9 cellular contexts compared by ENCODE assay signal in genomic region chr13:94435604-94436226, GRCh38. TPM values are rescaled to one million over a fixed set of nuclear protein-coding genes. Genes with fewer than 3 reads are reported as not detected.
A peak's percentile ranks its signal among the peaks of the same experiment; 100 is the strongest.
DNase-seq lines count a peak whose midpoint lies in the region; ATAC-seq and TF ChIP-seq lines count a peak whose summit lies in the region.
"Had no signal": no experiment of that assay in that cellular context is flagged by ENCODE, and none has a peak within 500 bp of the region (broad histone marks: within the 10 kb centered on the region; RNA-seq: fewer than 3 reads in every experiment).

No MANE protein-coding gene starts in this region.

- H2AFZ ChIP-seq in IMR-90 (replicated peaks; ENCODE audit: low read length, poor library complexity) (no peak overlapping the region), OCI-LY1 (ENCODE audit: low read length) (no peak overlapping the region)

- H4K8ac ChIP-seq in IMR-90 (ENCODE audit: low read depth in 2 of 2, low read length in 2 of 2) = no peak overlapping the region

- no peak overlapping the region for H4K5ac ChIP-seq in IMR-90 (ENCODE audit: low read depth, low read length)

- H4K91ac ChIP-seq in IMR-90 (ENCODE audit: insufficient read depth, low read depth, low read length) = no peak overlapping the region

- no peaks in the 10 kb centered on the region for H3K9me2 ChIP-seq in OCI-LY1 (ENCODE audit: low read depth, low read length)

- no peak overlapping the region for H2BK15ac ChIP-seq in IMR-90 (ENCODE audit: low read depth, low read length)

- POLR2A ChIA-PET in CD8-positive, alpha-beta T cell (lab: Charles Lee) = interaction anchor here (0.6 to 1.0 kb wide), 3 partner anchors 166 to 185 kb away, joined by 3 to 6 read pairs (median 4); partner anchors contain the start of gene GPR180
- POLR2A ChIA-PET in IMR-90 (lab: Charles Lee; ENCODE audit: unreplicated experiment) = interaction anchor here (0.6 kb wide), 1 partner anchor 182 kb away, joined by 3 read pairs; no protein-coding TSS in a partner anchor

- H3K36me3 ChIP-seq in CD8-positive, alpha-beta T cell (ENCODE audit: insufficient read depth, low read length) = no peaks in the 10 kb centered on the region
- H3K36me3 ChIP-seq in IMR-90 (ENCODE audit: control insufficient read depth, insufficient read depth, low read length) (no peaks in the 10 kb centered on the region), OCI-LY1 (ENCODE audit: insufficient read depth, low read length) (no peaks in the 10 kb centered on the region), lung (ENCODE audit: control insufficient read depth in 2 of 2, insufficient read depth in 2 of 2, low read length in 2 of 2) (no peaks in the 10 kb centered on the region)
- H3K36me3 ChIP-seq: SJCRH30 had no signal

- no peaks in the 10 kb centered on the region for H3K27me3 ChIP-seq in CD8-positive, alpha-beta T cell (ENCODE audit: insufficient read depth, low read length)
- H3K27me3 ChIP-seq in IMR-90 (ENCODE audit: control insufficient read depth, insufficient read depth, low read length) (peaks cover 6% of the 10 kb centered on the region), OCI-LY1 (ENCODE audit: insufficient read depth, low read length) (no peaks in the 10 kb centered on the region), lung (ENCODE audit: control insufficient read depth, insufficient read depth) (no peaks in the 10 kb centered on the region)
- H3K27me3 ChIP-seq: SJCRH30 had no signal

- H3K18ac ChIP-seq in IMR-90 (ENCODE audit: low read depth, low read length) = no peak overlapping the region

- H3K79me1 ChIP-seq in IMR-90 (ENCODE audit: low read depth in 1 of 2, low read length in 2 of 2) = no peaks in the 10 kb centered on the region

- H2AK9ac ChIP-seq in IMR-90 (replicated peaks; ENCODE audit: low read depth, low read length, poor library complexity) = no peak overlapping the region

- H3K9me1 ChIP-seq in IMR-90 (ENCODE audit: insufficient read depth, low read length) = no peaks in the 10 kb centered on the region

- H3K27ac Mint-ChIP-seq in CD8-positive, alpha-beta T cell = no peak overlapping the region
- H3K27ac Mint-ChIP-seq in chondrocyte (ENCODE audit: unreplicated experiment) = no peak overlapping the region

- H3K79me2 ChIP-seq in OCI-LY1 (ENCODE audit: insufficient read depth, low read length) = no peaks in the 10 kb centered on the region

- H4K20me1 ChIP-seq in IMR-90 (ENCODE audit: insufficient read depth, low read length) = no peaks in the 10 kb centered on the region
- no peaks in the 10 kb centered on the region for H4K20me1 ChIP-seq in OCI-LY1 (ENCODE audit: insufficient read depth, low read length)

- dilution Hi-C loops in IMR-90 (cut with HindIII; ENCODE audit: low sequenced_read_pairs, unreplicated experiment) = no loop called here

- H3K56ac ChIP-seq in IMR-90 (ENCODE audit: extremely low read depth, insufficient read depth, low read length) = no peak overlapping the region

- H3K9me3 Mint-ChIP-seq in CD8-positive, alpha-beta T cell = no peaks in the 10 kb centered on the region
- no peaks in the 10 kb centered on the region for H3K9me3 Mint-ChIP-seq in chondrocyte (ENCODE audit: low read depth)

- WGBS in IMR-90 (ENCODE audit: extremely low coverage in 2 of 2, insufficient read length in 1 of 2), 2 experiments = no CpG with 5 or more reads among the region's 4 CpGs
- 46 to 47% methylated on average over 4 of the region's 4 CpGs for WGBS in lung, 2 donors

- no peak overlapping the region for H3K4ac ChIP-seq in IMR-90 (ENCODE audit: low read depth, low read length)

- H3K23ac ChIP-seq in IMR-90 (ENCODE audit: low read depth, low read length) = no peak overlapping the region

- H3K9me3 ChIP-seq in CD8-positive, alpha-beta T cell (ENCODE audit: low read length) = no peaks in the 10 kb centered on the region
- H3K9me3 ChIP-seq in IMR-90 (ENCODE audit: control insufficient read depth, insufficient read depth, low read length) (no peaks in the 10 kb centered on the region; the same call in 1 of the 2 replicates), OCI-LY1 (ENCODE audit: low read length) (no peaks in the 10 kb centered on the region), lung (ENCODE audit: control insufficient read depth in 2 of 2, insufficient read depth in 1 of 2, low read length in 1 of 2) (no peaks in the 10 kb centered on the region)
- H3K9me3 ChIP-seq: SJCRH30 had no signal

- BruUV-seq in IMR-90 (replicated peaks; lab: Mats Ljungman, UMichigan) = no TSS peak

- TF ChIP-seq CTCF in CD8-positive, alpha-beta T cell (IDR thresholded peaks at IDR 0.05) = peak; percentile 82
- peak; percentile 63 for TF ChIP-seq CTCF in IMR-90 (conservative IDR thresholded peaks at IDR 0.05; ENCODE audit: low read depth, low read length)
- peak; percentile 83 for TF ChIP-seq CTCF in OCI-LY1 (IDR thresholded peaks at IDR 0.05; ENCODE audit: low read length)
- peak; percentile 91 for TF ChIP-seq CTCF in chondrocyte (IDR thresholded peaks at IDR 0.05)
- TF ChIP-seq CTCF in lung (IDR thresholded peaks at IDR 0.05; ENCODE audit: control extremely low read depth, extremely low read depth) = peak; percentile 25

- peak; percentile 65 for TF ChIP-seq RAD21 in IMR-90 (IDR thresholded peaks at IDR 0.05; ENCODE audit: low read length)

- H3F3A ChIP-seq in OCI-LY1 (ENCODE audit: insufficient read depth, low read length) = no peaks in the 10 kb centered on the region

- no peak overlapping the region for H2BK120ac ChIP-seq in IMR-90 (ENCODE audit: low read depth, low read length)

- DNase-seq in CD8-positive, alpha-beta T cell = no peak
- peak; percentile 58 for DNase-seq in IMR-90
- DNase-seq in chondrocyte (ENCODE audit: low spot score) = no peak
- DNase-seq in lung (ENCODE audit: low spot score) = no peak
- no peak for DNase-seq in HK-2 (ENCODE audit: unreplicated experiment)

- H3K36me3 Mint-ChIP-seq in CD8-positive, alpha-beta T cell = no peaks in the 10 kb centered on the region
- no peaks in the 10 kb centered on the region for H3K36me3 Mint-ChIP-seq in chondrocyte (ENCODE audit: low read depth)

- H2AK5ac ChIP-seq in IMR-90 (ENCODE audit: low read depth, low read length) = no peak overlapping the region

- ATAC-seq in CD8-positive, alpha-beta T cell = peak; percentile 81
- ATAC-seq in GM18909 (IDR thresholded peaks at IDR 0.05; ENCODE audit: poor library complexity, unreplicated experiment) = peak; percentile 71
- peak; percentile 91 for ATAC-seq in IMR-90 (ENCODE audit: low read depth)
- ATAC-seq in lung (ENCODE audit: insufficient read depth, low FRiP score) = peak; percentile 62
- ATAC-seq in HG03571 (IDR thresholded peaks at IDR 0.05; ENCODE audit: unreplicated experiment) = no peak

- peaks cover 4% of the 10 kb centered on the region for H3K4me1 Mint-ChIP-seq in CD8-positive, alpha-beta T cell (ENCODE audit: low read depth)
- H3K4me1 Mint-ChIP-seq in chondrocyte (ENCODE audit: low read depth) = no peaks in the 10 kb centered on the region

- H3K27ac ChIP-seq in CD8-positive, alpha-beta T cell (ENCODE audit: low read depth, low read length) = no peak overlapping the region
- no peak overlapping the region for H3K27ac ChIP-seq in IMR-90 (ENCODE audit: insufficient read depth, low read length)
- H3K27ac ChIP-seq in OCI-LY1 (ENCODE audit: low read depth, low read length, poor library complexity, severe bottlenecking) = no peak overlapping the region
- H3K27ac ChIP-seq in lung (ENCODE audit: low read depth in 1 of 2, low read length in 1 of 2) = no peak overlapping the region
- H3K27ac ChIP-seq: SJCRH30 had no signal

- H3K9ac ChIP-seq in IMR-90 (ENCODE audit: low read depth, low read length) = no peak overlapping the region
- no peak overlapping the region for H3K9ac ChIP-seq in OCI-LY1 (ENCODE audit: low read length)

- H3K4me2 ChIP-seq in IMR-90 (ENCODE audit: low read depth, low read length) (no peak overlapping the region), OCI-LY1 (ENCODE audit: low read length) (no peak overlapping the region)

- intact Hi-C loops in CD8-positive, alpha-beta T cell (cut with DNase I, micrococcal nuclease) = loop anchor here (1.0 to 10.0 kb wide), 4 partner anchors 113 to 1399 kb away; no protein-coding TSS in a partner anchor
- intact Hi-C loops in IMR-90 (cut with micrococcal nuclease) = loop anchor here (1.0 to 5.0 kb wide), 2 partner anchors 112 to 182 kb away; no protein-coding TSS in a partner anchor

- no peak overlapping the region for H2BK20ac ChIP-seq in IMR-90 (ENCODE audit: low read depth, low read length)

- H3K27me3 Mint-ChIP-seq in CD8-positive, alpha-beta T cell (ENCODE audit: low read depth) = no peaks in the 10 kb centered on the region
- H3K27me3 Mint-ChIP-seq in chondrocyte (ENCODE audit: low read depth) = peaks cover 26% of the 10 kb centered on the region

- no peak overlapping the region for H2BK5ac ChIP-seq in IMR-90 (ENCODE audit: low read depth, low read length, poor library complexity, severe bottlenecking)

- CTCF ChIA-PET in CD8-positive, alpha-beta T cell (lab: Charles Lee) = interaction anchor here (0.6 to 10.2 kb wide), 27 partner anchors 9 to 1015 kb away, joined by 3 to 311 read pairs (median 4); partner anchors contain the start of genes GPR180 and TGDS
- CTCF ChIA-PET in IMR-90 (lab: Yijun Ruan, JAX) = interaction anchor here (0.7 to 1.2 kb wide), 5 partner anchors 28 to 205 kb away, joined by 3 to 8 read pairs (median 3); no protein-coding TSS in a partner anchor

- no peak overlapping the region for H3K14ac ChIP-seq in IMR-90 (replicated peaks; ENCODE audit: low read depth, low read length)

- in situ Hi-C loops in IMR-90 (cut with MboI; ENCODE audit: low sequenced_read_pairs) = loop anchor here (5.0 kb wide), 1 partner anchor 177 kb away; no protein-coding TSS in a partner anchor

- no peak for TF ChIP-seq POLR2A in IMR-90 (IDR thresholded peaks at IDR 0.05; ENCODE audit: low read depth, low read length)

- H3K4me3 Mint-ChIP-seq in CD8-positive, alpha-beta T cell = no peak overlapping the region
- no peak overlapping the region for H3K4me3 Mint-ChIP-seq in chondrocyte (ENCODE audit: unreplicated experiment)

- no peaks in the 10 kb centered on the region for H3K4me1 ChIP-seq in CD8-positive, alpha-beta T cell (ENCODE audit: insufficient read depth, low read length)
- H3K4me1 ChIP-seq in IMR-90 (ENCODE audit: control insufficient read depth, insufficient read depth, low read length) (no peaks in the 10 kb centered on the region), OCI-LY1 (ENCODE audit: insufficient read depth, low read length, severe bottlenecking) (no peaks in the 10 kb centered on the region), lung (ENCODE audit: control insufficient read depth in 2 of 2, insufficient read depth in 2 of 2, low read length in 2 of 2) (no peaks in the 10 kb centered on the region)
- H3K4me1 ChIP-seq: SJCRH30 had no signal

- H3K4me3 ChIP-seq in CD8-positive, alpha-beta T cell (ENCODE audit: low read depth, low read length) = no peak overlapping the region
- no peak overlapping the region for H3K4me3 ChIP-seq in IMR-90 (ENCODE audit: insufficient read depth, low read depth, low read length)
- H3K4me3 ChIP-seq in OCI-LY1 (ENCODE audit: low read depth, low read length, poor library complexity, severe bottlenecking) = no peak overlapping the region
- no peak overlapping the region for H3K4me3 ChIP-seq in lung
- H3K4me3 ChIP-seq: SJCRH30 had no signal

RNA-seq across cellular contexts. Expression of gene DCT, which starts 43.8 kb away (rescaled TPM):
- total RNA-seq in CD8-positive, alpha-beta T cell = under 1 TPM; 0.28 to 0.41 TPM
- total RNA-seq in IMR-90 (2012; rRNA removed) (not detected in 2 replicates), chondrocyte (not detected in 3 replicates), lung (1 to 10 TPM in 1 of 2 donors, under 1 TPM in 1; 0.25 to 1.1 TPM)
- polyA plus RNA-seq in IMR-90 (2012; rRNA removed) (not detected in 2 replicates), lung (under 1 TPM; 0.02 to 0.12 TPM)
- not detected in 2 replicates for polyA plus RNA-seq in IMR-90 (2012; cell fraction: cytosol; rRNA removed)
- polyA plus RNA-seq in IMR-90 (2012; cell fraction: nucleus; rRNA removed; ENCODE audit: low replicate concordance) = 0.08 TPM in 1 of 2 replicates, not detected in the other

Comparison
In these comparisons a context has a peak if more than half of its experiments do, and no peak if none do; other contexts are left out.
1. CTCF ChIP-seq: peak in every context shown above with its lines; median percentile 91 in chondrocyte; 83 in OCI-LY1; 82 in CD8-positive, alpha-beta T cell; 63 in IMR-90; 25 in lung.